Comparison of ENCODE assay signal across 9 cellular contexts in genomic region chr17:83053779-83054451, GRCh38. TPM values are rescaled to one million over a fixed set of nuclear protein-coding genes. Genes with fewer than 3 reads are reported as not detected.
DNase-seq lines count a peak whose midpoint lies in the region; ATAC-seq, FAIRE-seq and TF ChIP-seq lines count a peak whose summit lies in the region.
"Had no signal": no experiment of that assay in that cellular context is flagged by ENCODE, and none has a peak within 500 bp of the region (broad histone marks: within the 10 kb centered on the region; RNA-seq: fewer than 3 reads in every experiment).

No MANE protein-coding gene starts in this region.

- H3K4me2 ChIP-seq in GM23248 (ENCODE audit: unreplicated experiment): no peak overlapping the region

- TF ChIP-seq POLR2A in heart left ventricle (IDR thresholded peaks at IDR 0.05): no peak

- H3K9ac ChIP-seq in GM23248: no peak overlapping the region

- H3K9me3 ChIP-seq in heart left ventricle: no peaks in the 10 kb centered on the region
- H3K9me3 ChIP-seq in small intestine (ENCODE audit: control insufficient read depth, low read depth): no peaks in the 10 kb centered on the region
- no peaks in the 10 kb centered on the region for H3K9me3 ChIP-seq in HAP-1
- H3K9me3 ChIP-seq in GM23248 (ENCODE audit: low read depth): no peaks in the 10 kb centered on the region
- H3K9me3 ChIP-seq: pancreas had no signal

- in situ Hi-C loops in HAP-1 (cut with MboI; ENCODE audit: low sequenced_read_pairs) (no loop called here), GM23248 (cut with MboI) (no loop called here)

- no peak for ATAC-seq in heart left ventricle
- no peak for ATAC-seq in HG03460 (IDR thresholded peaks at IDR 0.05; ENCODE audit: unreplicated experiment)
- ATAC-seq: pancreas had no signal

- H3K27me3 ChIP-seq in heart left ventricle: no peaks in the 10 kb centered on the region
- no peaks in the 10 kb centered on the region for H3K27me3 ChIP-seq in small intestine (ENCODE audit: control insufficient read depth in 2 of 2, insufficient read depth in 2 of 2, low read length in 2 of 2)
- H3K27me3 ChIP-seq in HAP-1 (ENCODE audit: low read depth): no peaks in the 10 kb centered on the region
- H3K27me3 ChIP-seq in GM23248 (replicated peaks; ENCODE audit: insufficient read depth): no peaks in the 10 kb centered on the region
- H3K27me3 ChIP-seq: pancreas had no signal

- peak overlapping the region; percentile 90 for H3K27ac ChIP-seq in VCaP
- peak overlapping the region in 10 of 12 donors; percentile 1 to 84 (median 51) for H3K27ac ChIP-seq in heart left ventricle
- H3K27ac ChIP-seq in small intestine (ENCODE audit: low read depth in 1 of 2, low read length in 1 of 2): peak overlapping the region in 1 of 2 donors; percentile 62
- H3K27ac ChIP-seq in GM23248: no peak overlapping the region

- intact Hi-C loops in heart left ventricle (cut with DNase I): no loop called here

- H3F3A ChIP-seq in GM23248 (ENCODE audit: insufficient read depth): peaks cover 18% of the 10 kb centered on the region

- DNase-seq in GM12865 (ENCODE audit: low read depth): peak; percentile 36
- DNase-seq in heart left ventricle: peak; percentile 45 to 71 (median 66)
- DNase-seq in small intestine: peak; percentile 32
- DNase-seq in HAP-1 (ENCODE audit: low spot score in 2 of 2): no peak
- no peak for DNase-seq in GM23248
- no peak for DNase-seq in NCI-H1105 treated with DMSO at 0.1 percent for 48 hours (lab: John Stamatoyannopoulos, UW)

- H3K4me1 ChIP-seq in heart left ventricle: peaks cover 0 to 47% (median 26%) of the 10 kb centered on the region in 12 donors
- H3K4me1 ChIP-seq in small intestine (ENCODE audit: control insufficient read depth in 2 of 2, insufficient read depth in 1 of 2, low read depth in 1 of 2, low read length in 1 of 2): peaks cover 2 to 3% of the 10 kb centered on the region in 2 donors
- peaks cover 3% of the 10 kb centered on the region for H3K4me1 ChIP-seq in HAP-1
- peaks cover 25% of the 10 kb centered on the region for H3K4me1 ChIP-seq in GM23248 (ENCODE audit: insufficient read depth)

- no peak overlapping the region for H2AFZ ChIP-seq in GM23248

- FAIRE-seq in small intestine (lab: Jason Lieb, UNC): no peak
- FAIRE-seq: pancreas had no signal

- no peaks in the 10 kb centered on the region for H3K9me2 ChIP-seq in GM23248 (ENCODE audit: insufficient read depth)

- H3K79me2 ChIP-seq in GM23248 (ENCODE audit: insufficient read depth): no peaks in the 10 kb centered on the region

- no peaks in the 10 kb centered on the region for H3K36me3 ChIP-seq in heart left ventricle
- no peaks in the 10 kb centered on the region for H3K36me3 ChIP-seq in small intestine (ENCODE audit: control insufficient read depth in 2 of 2, insufficient read depth in 2 of 2, low read length in 2 of 2)
- H3K36me3 ChIP-seq in HAP-1 (replicated peaks): no peaks in the 10 kb centered on the region
- H3K36me3 ChIP-seq in GM23248 (ENCODE audit: low read depth): no peaks in the 10 kb centered on the region
- H3K36me3 ChIP-seq: pancreas had no signal

- 63 to 70% (median 67%) methylated on average over 13 of the region's 13 CpGs for WGBS in heart left ventricle, 4 donors
- 64 to 88% (median 68%) methylated on average over 13 of the region's 13 CpGs for WGBS in small intestine, 3 donors
- 78 to 79% methylated on average over 13 of the region's 13 CpGs for WGBS in GM23248 (ENCODE audit: low coverage in 1 of 2, low lambda C conversion rate in 2 of 2, missing lambda C conversion rate in 2 of 2), 2 experiments

- H3K4me3 ChIP-seq in GM12865 (ENCODE audit: low read depth, low read length) (no peak overlapping the region), heart left ventricle (no peak overlapping the region), small intestine (ENCODE audit: low read depth in 1 of 2, low read length in 2 of 2) (no peak overlapping the region), HAP-1 (no peak overlapping the region), GM23248 (no peak overlapping the region)
- H3K4me3 ChIP-seq: pancreas had no signal

- TF ChIP-seq CTCF in GM12865 (IDR thresholded peaks at IDR 0.05; ENCODE audit: insufficient read depth, low read depth, low read length, missing control alignments) (no peak), VCaP (conservative IDR thresholded peaks at IDR 0.05) (no peak), heart left ventricle (IDR thresholded peaks at IDR 0.05) (peak in 1 of 12 donors; percentile 3)

- H4K20me1 ChIP-seq in GM23248 (ENCODE audit: insufficient read depth): no peaks in the 10 kb centered on the region

RNA-seq across cellular contexts. Expression of gene METRNL, which starts 25.5 kb away (rescaled TPM):
- 100 to 1,000 TPM in 1 of 9 donors, 10 to 100 TPM in 8; 60.6 to 121 (median 79.5) TPM for total RNA-seq in heart left ventricle
- polyA plus RNA-seq in heart left ventricle (100 to 1,000 TPM in 1 of 2 donors, 10 to 100 TPM in 1; 59.4 to 144 TPM), small intestine (100 to 1,000 TPM in 2 of 3 donors, 10 to 100 TPM in 1; 64.4 to 118 (median 112) TPM), GM23248 (2016; fragmentation: Nextera tagmentation; extraction: Ambion mirVana) (26.5 and 28.4 TPM in 2 replicates)
- 305 and 319 TPM in 2 replicates for total RNA-seq in GM23248 (2014; rRNA removed; shearing (Covaris generic))

Comparison
In these comparisons a context has a peak if more than half of its experiments do, and no peak if none do; other contexts are left out.
1. DNase-seq: peak in GM12865 (single experiment), heart left ventricle (5 of 5) and small intestine (single experiment); none in HAP-1 (0 of 2), GM23248 (single experiment) and NCI-H1105 treated with DMSO at 0.1 percent for 48 hours (single experiment).